3 cellular contexts compared by ENCODE assay signal in genomic region chr5:41493490-41494126, GRCh38. TPM values are rescaled to one million over a fixed set of nuclear protein-coding genes. Genes with fewer than 3 reads are reported as not detected.
"Had no signal": no experiment of that assay in that cellular context is flagged by ENCODE, and none has a peak within 500 bp of the region (broad histone marks: within the 10 kb centered on the region; RNA-seq: fewer than 3 reads in every experiment).

No MANE protein-coding gene starts in this region.

RNA-seq across cellular contexts. Expression of gene PLCXD3, which starts 16.8 kb away (rescaled TPM):
- total RNA-seq: HepG2, HT-29 had no signal
- polyA plus RNA-seq: HepG2, IgD-negative memory B cell had no signal
